Comparison of ENCODE assay signal across 21 cellular contexts in genomic region chr9:125805057-125805456, GRCh38. TPM values are rescaled to one million over a fixed set of nuclear protein-coding genes. Genes with fewer than 3 reads are reported as not detected.
DNase-seq lines count a peak whose midpoint lies in the region; ATAC-seq and TF ChIP-seq lines count a peak whose summit lies in the region.
"Had no signal": no experiment of that assay in that cellular context is flagged by ENCODE, and none has a peak within 500 bp of the region (broad histone marks: within the 10 kb centered on the region; RNA-seq: fewer than 3 reads in every experiment).

No MANE protein-coding gene starts in this region.

- H3K36me3 ChIP-seq in left lung (peaks cover 0 to 5% of the 10 kb centered on the region in 2 donors), Peyer's patch (no peaks in the 10 kb centered on the region)

- DNase-seq in AG04449 (ENCODE audit: low read depth, low spot score): peak; percentile 59
- DNase-seq in HCEC 1CT: peak; percentile 76
- peak; percentile 30 to 68 for DNase-seq in cardiac fibroblast (ENCODE audit: low read depth in 2 of 2)
- no peak for DNase-seq in left lung
- DNase-seq in GM13976 (ENCODE audit: low spot score): no peak
- no peak for DNase-seq in activated CD8-positive, alpha-beta T cell treated with anti-CD3 and anti-CD28 coated beads, Interleukin-2, amount 10 ng/mL, durations not matched to agents 7 days and 5 days
- DNase-seq in Peyer's patch: no peak
- DNase-seq: activated B cell treated with CpG ODN at 0.5 μM for 24 hours; activated CD8-positive, alpha-beta memory T cell treated with anti-CD3 and anti-CD28 coated beads, Interleukin-2, amount 10 ng/mL, durations not matched to agents 7 days and 5 days; activated naive CD4-positive, alpha-beta T cell treated with anti-CD3 and anti-CD28 coated beads for 36 hours; Calu3; hippocampal formation; natural killer cell; NCI-H510A treated with DMSO at 0.1 percent for 48 hours; psoas muscle; stimulated activated CD4-positive, alpha-beta T cell treated with anti-CD3 and anti-CD28 coated beads, Interleukin-1b, Interleukin-23, amount 100 ng/mL, for 48 hours; T-helper 1 cell; testis had no signal

- H3K27ac ChIP-seq in left lung: no peak overlapping the region
- H3K27ac ChIP-seq in Peyer's patch: peak overlapping the region in 1 of 4 donors; percentile 46
- H3K27ac ChIP-seq: A549, psoas muscle, testis had no signal

- peaks cover 0 to 9% of the 10 kb centered on the region in 2 donors for H3K4me1 ChIP-seq in left lung
- H3K4me1 ChIP-seq in Peyer's patch: no peaks in the 10 kb centered on the region
- H3K4me1 ChIP-seq: psoas muscle, testis had no signal

- in situ Hi-C loops in GM13976 (cut with MboI; ENCODE audit: low sequenced_read_pairs, unreplicated experiment): no loop called here

- H3K27me3 ChIP-seq in left lung (no peaks in the 10 kb centered on the region), Peyer's patch (no peaks in the 10 kb centered on the region)
- H3K27me3 ChIP-seq: testis had no signal

- H3K27me3 Mint-ChIP-seq in activated CD8-positive, alpha-beta T cell treated with anti-CD3 and anti-CD28 coated beads, Interleukin-2, amount 10 ng/mL, durations not matched to agents 7 days and 5 days (ENCODE audit: low read depth): no peaks in the 10 kb centered on the region
- H3K27me3 Mint-ChIP-seq: activated B cell treated with CpG ODN at 0.5 μM for 24 hours; activated CD8-positive, alpha-beta memory T cell treated with anti-CD3 and anti-CD28 coated beads, Interleukin-2, amount 10 ng/mL, durations not matched to agents 7 days and 5 days had no signal

- no peak overlapping the region for H3K27ac Mint-ChIP-seq in activated CD8-positive, alpha-beta T cell treated with anti-CD3 and anti-CD28 coated beads, Interleukin-2, amount 10 ng/mL, durations not matched to agents 7 days and 5 days
- H3K27ac Mint-ChIP-seq: activated B cell treated with CpG ODN at 0.5 μM for 24 hours; activated CD8-positive, alpha-beta memory T cell treated with anti-CD3 and anti-CD28 coated beads, Interleukin-2, amount 10 ng/mL, durations not matched to agents 7 days and 5 days; activated naive CD4-positive, alpha-beta T cell treated with anti-CD3 and anti-CD28 coated beads for 36 hours; natural killer cell had no signal

- CTCF ChIA-PET in AG04449 (lab: Yijun Ruan, JAX): no interaction called here
- CTCF ChIA-PET in activated CD8-positive, alpha-beta T cell treated with anti-CD3 and anti-CD28 coated beads, Interleukin-2, amount 10 ng/mL, durations not matched to agents 7 days and 5 days (lab: Charles Lee): no interaction called here

- H3K4me3 ChIP-seq in AG04449 (ENCODE audit: low read depth, low read length) (no peak overlapping the region), cardiac fibroblast (replicated peaks in 1 of 2; ENCODE audit: low read depth in 2 of 2, low read length in 2 of 2) (no peak overlapping the region), left lung (no peak overlapping the region), Peyer's patch (no peak overlapping the region)
- H3K4me3 ChIP-seq: A549, psoas muscle, testis had no signal

- intact Hi-C loops in left lung (cut with DNase I): no loop called here

- POLR2A ChIA-PET in AG04449 (lab: Yijun Ruan, JAX): no interaction called here
- POLR2A ChIA-PET in activated CD8-positive, alpha-beta T cell treated with anti-CD3 and anti-CD28 coated beads, Interleukin-2, amount 10 ng/mL, durations not matched to agents 7 days and 5 days (lab: Charles Lee): no interaction called here

- H3K4me1 Mint-ChIP-seq in activated CD8-positive, alpha-beta T cell treated with anti-CD3 and anti-CD28 coated beads, Interleukin-2, amount 10 ng/mL, durations not matched to agents 7 days and 5 days (ENCODE audit: low read depth): no peaks in the 10 kb centered on the region
- H3K4me1 Mint-ChIP-seq: activated B cell treated with CpG ODN at 0.5 μM for 24 hours; activated CD8-positive, alpha-beta memory T cell treated with anti-CD3 and anti-CD28 coated beads, Interleukin-2, amount 10 ng/mL, durations not matched to agents 7 days and 5 days; natural killer cell had no signal

- H3K9me3 ChIP-seq in left lung (no peaks in the 10 kb centered on the region), Peyer's patch (no peaks in the 10 kb centered on the region)
- H3K9me3 ChIP-seq: A549, psoas muscle, testis had no signal

- no peak overlapping the region for H3K4me3 Mint-ChIP-seq in activated CD8-positive, alpha-beta T cell treated with anti-CD3 and anti-CD28 coated beads, Interleukin-2, amount 10 ng/mL, durations not matched to agents 7 days and 5 days
- H3K4me3 Mint-ChIP-seq: activated B cell treated with CpG ODN at 0.5 μM for 24 hours; activated CD8-positive, alpha-beta memory T cell treated with anti-CD3 and anti-CD28 coated beads, Interleukin-2, amount 10 ng/mL, durations not matched to agents 7 days and 5 days; activated naive CD4-positive, alpha-beta T cell treated with anti-CD3 and anti-CD28 coated beads for 36 hours; natural killer cell had no signal

- TF ChIP-seq CTCF in AG04449 (IDR thresholded peaks at IDR 0.05; ENCODE audit: insufficient read depth, low read length, missing control alignments) (no peak), cardiac fibroblast (IDR thresholded peaks at IDR 0.05; ENCODE audit: low read depth, low read length) (no peak), left lung (IDR thresholded peaks at IDR 0.05) (no peak), GM13976 (IDR thresholded peaks at IDR 0.05; ENCODE audit: borderline replicate concordance, control extremely low read depth, extremely low read depth, insufficient read depth, missing control alignments) (no peak), Peyer's patch (IDR thresholded peaks at IDR 0.05) (no peak)

- H3K36me3 Mint-ChIP-seq in activated CD8-positive, alpha-beta T cell treated with anti-CD3 and anti-CD28 coated beads, Interleukin-2, amount 10 ng/mL, durations not matched to agents 7 days and 5 days (ENCODE audit: low read depth): peaks cover 2% of the 10 kb centered on the region
- H3K36me3 Mint-ChIP-seq: activated CD8-positive, alpha-beta memory T cell treated with anti-CD3 and anti-CD28 coated beads, Interleukin-2, amount 10 ng/mL, durations not matched to agents 7 days and 5 days; natural killer cell had no signal

- H3K9me3 Mint-ChIP-seq in activated CD8-positive, alpha-beta T cell treated with anti-CD3 and anti-CD28 coated beads, Interleukin-2, amount 10 ng/mL, durations not matched to agents 7 days and 5 days (ENCODE audit: insufficient read depth): no peaks in the 10 kb centered on the region
- H3K9me3 Mint-ChIP-seq: activated B cell treated with CpG ODN at 0.5 μM for 24 hours; activated naive CD4-positive, alpha-beta T cell treated with anti-CD3 and anti-CD28 coated beads for 36 hours; natural killer cell had no signal

- ATAC-seq in left lung: peak; percentile 11
- no peak for ATAC-seq in HG03442 (IDR thresholded peaks at IDR 0.05; ENCODE audit: unreplicated experiment)
- no peak for ATAC-seq in activated CD8-positive, alpha-beta T cell treated with anti-CD3 and anti-CD28 coated beads, Interleukin-2, amount 10 ng/mL, durations not matched to agents 7 days and 5 days
- ATAC-seq: A549; activated CD8-positive, alpha-beta memory T cell treated with anti-CD3 and anti-CD28 coated beads, Interleukin-2, amount 10 ng/mL, durations not matched to agents 7 days and 5 days; natural killer cell; Panc1; psoas muscle had no signal

- TF ChIP-seq POLR2A in Peyer's patch (IDR thresholded peaks at IDR 0.05): no peak

RNA-seq across cellular contexts. Expression of gene PBX3, which starts 57.9 kb away (rescaled TPM):
- total RNA-seq in left lung (10 to 100 TPM; 36.3 to 53.6 TPM), Peyer's patch (10 to 100 TPM in 3 of 4 donors, 1 to 10 TPM in 1; 7.7 to 83.3 (median 12.1) TPM)
- 10 to 100 TPM; 22.0 to 24.4 TPM for total RNA-seq in activated CD8-positive, alpha-beta T cell treated with anti-CD3 and anti-CD28 coated beads, Interleukin-2, amount 10 ng/mL, durations not matched to agents 7 days and 5 days

Comparison
In these comparisons a context has a peak if more than half of its experiments do, and no peak if none do; other contexts are left out.
1. DNase-seq: peak in AG04449 (single experiment), HCEC 1CT (single experiment) and cardiac fibroblast (2 of 2); none in left lung (0 of 2), GM13976 (single experiment), activated CD8-positive, alpha-beta T cell treated with anti-CD3 and anti-CD28 coated beads, Interleukin-2, amount 10 ng/mL, durations not matched to agents 7 days and 5 days (single experiment) and Peyer's patch (0 of 3).